ENCODE assay signal across 19 cellular contexts in the genomic region with DNA sequence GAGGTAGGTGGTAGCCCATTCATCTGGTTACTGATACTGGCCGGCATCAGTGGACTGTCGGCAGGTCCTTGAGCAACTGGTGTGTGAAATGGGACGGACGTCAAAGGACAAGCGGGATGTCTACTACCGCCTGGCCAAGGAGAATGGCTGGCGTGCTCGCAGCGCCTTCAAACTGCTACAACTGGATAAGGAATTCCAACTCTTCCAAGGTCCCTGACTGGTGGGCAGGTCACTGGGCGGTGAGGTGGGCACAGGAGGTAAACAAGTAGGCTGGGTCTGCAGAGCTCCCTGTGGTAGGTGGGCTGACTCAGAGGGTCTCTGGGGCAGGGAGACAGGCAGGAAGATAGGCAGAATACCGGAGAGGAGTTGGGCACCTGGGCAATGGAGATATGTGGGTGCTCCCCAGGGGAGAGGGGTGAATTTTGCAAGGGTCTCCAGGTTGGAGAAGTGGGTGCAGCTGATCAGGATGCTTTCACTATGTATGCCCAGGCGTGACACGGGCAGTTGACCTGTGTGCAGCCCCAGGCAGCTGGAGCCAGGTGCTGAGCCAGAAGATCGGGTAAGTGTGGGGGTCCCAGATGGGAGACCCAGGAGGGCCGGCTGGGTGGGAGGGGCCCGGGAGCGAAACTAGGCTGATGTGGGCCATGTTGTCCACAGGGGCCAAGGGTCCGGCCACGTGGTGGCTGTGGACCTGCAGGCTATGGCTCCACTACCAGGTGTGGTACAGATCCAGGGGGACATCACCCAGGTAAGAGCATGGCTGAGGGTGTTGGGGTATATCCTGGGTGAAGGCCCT. TPM values are rescaled to one million over a fixed set of nuclear protein-coding genes. Genes with fewer than 3 reads are reported as not detected.
DNase-seq lines count a peak whose midpoint lies in the region; ATAC-seq and TF ChIP-seq lines count a peak whose summit lies in the region.
"Had no signal": no experiment of that assay in that cellular context is flagged by ENCODE, and none has a peak within 500 bp of the region (broad histone marks: within the 10 kb centered on the region; RNA-seq: fewer than 3 reads in every experiment).

No MANE protein-coding gene starts in this region.

- H2AFZ ChIP-seq in GM23338 = no peak overlapping the region

- H3K27ac Mint-ChIP-seq in CD4-positive, CD25-positive, alpha-beta regulatory T cell = peak overlapping the region in 1 of 3 donors; percentile 95
- no peak overlapping the region for H3K27ac Mint-ChIP-seq in GM23338
- H3K27ac Mint-ChIP-seq in activated naive CD8-positive, alpha-beta T cell = peak overlapping the region; percentile 73
- H3K27ac Mint-ChIP-seq in natural killer cell = peak overlapping the region; percentile 85 to 96
- H3K27ac Mint-ChIP-seq: nephron progenitor cell had no signal

- H3K9me2 ChIP-seq in GM23338 (ENCODE audit: insufficient read depth) = no peaks in the 10 kb centered on the region

- no peaks in the 10 kb centered on the region for H3F3A ChIP-seq in GM23338 (replicated peaks; ENCODE audit: low read depth)

- H3K79me2 ChIP-seq in GM23338 (replicated peaks; ENCODE audit: insufficient read depth) = peaks cover 16% of the 10 kb centered on the region

- H3K4me1 Mint-ChIP-seq in CD4-positive, CD25-positive, alpha-beta regulatory T cell = peaks cover 0 to 31% (median 17%) of the 10 kb centered on the region in 4 donors
- H3K4me1 Mint-ChIP-seq in GM23338 (peaks cover 23% of the 10 kb centered on the region), natural killer cell (peaks cover 14 to 48% of the 10 kb centered on the region in 2 donors)
- peaks cover 24% of the 10 kb centered on the region for H3K4me1 Mint-ChIP-seq in activated naive CD8-positive, alpha-beta T cell (ENCODE audit: low read depth)

- no peak overlapping the region for H3K4me2 ChIP-seq in GM23338

- no peak overlapping the region for H3K4me3 ChIP-seq in CD4-positive, CD25-positive, alpha-beta regulatory T cell (ENCODE audit: low read depth, low read length)
- H3K4me3 ChIP-seq in GM23338 = no peak overlapping the region
- H3K4me3 ChIP-seq: right atrium auricular region had no signal

- ATAC-seq in CD4-positive, CD25-positive, alpha-beta regulatory T cell (ENCODE audit: low read depth in 2 of 2) = no peak
- ATAC-seq in GM23338 (no peak), natural killer cell (no peak), GM19351 (IDR thresholded peaks at IDR 0.05; ENCODE audit: unreplicated experiment) (no peak), GM19467 (IDR thresholded peaks at IDR 0.05; ENCODE audit: unreplicated experiment) (no peak)
- ATAC-seq: left colon had no signal

- intact Hi-C loops in natural killer cell (cut with micrococcal nuclease) = loop anchor here (2.0 to 5.0 kb wide), 2 partner anchors 44 to 97 kb away; partner anchors contain the start of genes EBP and RBM3

- no peaks in the 10 kb centered on the region for H3K27me3 Mint-ChIP-seq in CD4-positive, CD25-positive, alpha-beta regulatory T cell
- H3K27me3 Mint-ChIP-seq in GM23338 (ENCODE audit: insufficient read depth, low read depth, poor library complexity) (peaks cover 3% of the 10 kb centered on the region), natural killer cell (ENCODE audit: low read depth in 2 of 2) (no peaks in the 10 kb centered on the region)
- H3K27me3 Mint-ChIP-seq in activated naive CD8-positive, alpha-beta T cell = no peaks in the 10 kb centered on the region

- H3K27ac ChIP-seq in CD4-positive, CD25-positive, alpha-beta regulatory T cell (ENCODE audit: insufficient read depth, low read length, poor library complexity, severe bottlenecking) = no peak overlapping the region
- H3K27ac ChIP-seq in GM23338 (ENCODE audit: low read depth) = no peak overlapping the region
- H3K27ac ChIP-seq: esophagus squamous epithelium, KMS-11, right atrium auricular region had no signal

- H4K20me1 ChIP-seq in GM23338 (replicated peaks; ENCODE audit: insufficient read depth) = no peaks in the 10 kb centered on the region

- H3K4me1 ChIP-seq in CD4-positive, CD25-positive, alpha-beta regulatory T cell (ENCODE audit: control insufficient read depth, insufficient read depth, low read length, poor library complexity, severe bottlenecking) = peaks cover 16% of the 10 kb centered on the region
- H3K4me1 ChIP-seq in GM23338 (ENCODE audit: insufficient read depth) = no peaks in the 10 kb centered on the region; the same call in 1 of the 2 replicates

- H3K27me3 ChIP-seq in CD4-positive, CD25-positive, alpha-beta regulatory T cell (ENCODE audit: control insufficient read depth, insufficient read depth, low read length) = no peaks in the 10 kb centered on the region
- H3K27me3 ChIP-seq in GM23338 (ENCODE audit: insufficient read depth) = no peaks in the 10 kb centered on the region
- H3K27me3 ChIP-seq: esophagus squamous epithelium, right atrium auricular region had no signal

- H3K9me3 Mint-ChIP-seq in CD4-positive, CD25-positive, alpha-beta regulatory T cell = no peaks in the 10 kb centered on the region
- no peaks in the 10 kb centered on the region; the same call in 2 of the 3 replicates for H3K9me3 Mint-ChIP-seq in GM23338
- H3K9me3 Mint-ChIP-seq in activated naive CD8-positive, alpha-beta T cell (ENCODE audit: low read depth) = no peaks in the 10 kb centered on the region
- no peaks in the 10 kb centered on the region for H3K9me3 Mint-ChIP-seq in natural killer cell

- peaks cover 19% of the 10 kb centered on the region for H3K36me3 ChIP-seq in CD4-positive, CD25-positive, alpha-beta regulatory T cell (ENCODE audit: control insufficient read depth, insufficient read depth, low read length)
- H3K36me3 ChIP-seq in GM23338 (ENCODE audit: insufficient read depth) = peaks cover 4% of the 10 kb centered on the region; the same call in 1 of the 2 replicates

- peak overlapping the region in 3 of 4 donors; percentile 33 to 91 (median 88) for H3K4me3 Mint-ChIP-seq in CD4-positive, CD25-positive, alpha-beta regulatory T cell
- H3K4me3 Mint-ChIP-seq in GM23338 (peak overlapping the region; percentile 89; the same call in 2 of the 3 replicates), natural killer cell (no peak overlapping the region)
- H3K4me3 Mint-ChIP-seq in activated naive CD8-positive, alpha-beta T cell = peak overlapping the region; percentile 97

- no peaks in the 10 kb centered on the region for H3K9me3 ChIP-seq in CD4-positive, CD25-positive, alpha-beta regulatory T cell (ENCODE audit: control insufficient read depth in 2 of 2, low read length in 2 of 2)
- H3K9me3 ChIP-seq: esophagus squamous epithelium had no signal

- H3K36me3 Mint-ChIP-seq in CD4-positive, CD25-positive, alpha-beta regulatory T cell = peaks cover 7% of the 10 kb centered on the region
- H3K36me3 Mint-ChIP-seq in GM23338 (ENCODE audit: low read depth) (peaks cover 26% of the 10 kb centered on the region), natural killer cell (no peaks in the 10 kb centered on the region)
- H3K36me3 Mint-ChIP-seq in activated naive CD8-positive, alpha-beta T cell = peaks cover 7% of the 10 kb centered on the region

- DNase-seq in CD4-positive, CD25-positive, alpha-beta regulatory T cell = no peak
- DNase-seq in GM23338 (ENCODE audit: low spot score) (no peak), natural killer cell (no peak), HK-2 (ENCODE audit: unreplicated experiment) (no peak)
- DNase-seq: activated CD4-positive, CD25-positive, alpha-beta regulatory T cell; activated gamma-delta T cell treated with Interleukin-2 at 50 U/mL for 16 hours; cerebellar nuclear complex; esophagus squamous epithelium; GOT3; hippocampal formation; left colon; NCI-H510A; nephron progenitor cell; stimulated activated CD4-positive, alpha-beta T cell treated with anti-CD3 and anti-CD28 coated beads, Interleukin-2, amount 100 ng/mL, for 48 hours had no signal

- no peak for TF ChIP-seq CTCF in GM23338 (conservative IDR thresholded peaks at IDR 0.05; ENCODE audit: low read depth in 2 of 2)
- no peak for TF ChIP-seq CTCF in natural killer cell (IDR thresholded peaks at IDR 0.05)

TF ChIP-seq in GM23338, 12 proteins besides CTCF, POLR2A, EP300 and RAD21 (continues in another document):
- TF ChIP-seq STAT1 (IDR thresholded peaks at IDR 0.05; ENCODE audit: unreplicated experiment) (no peak), CREB1 (CRISPR knock-in tag; IDR thresholded peaks at IDR 0.05; ENCODE audit: low read depth) (no peak), ZNF331 (CRISPR knock-in tag; IDR thresholded peaks at IDR 0.05; ENCODE audit: low read depth) (no peak)

RNA-seq across cellular contexts. Expression of gene FTSJ1, which starts 2.2 kb away (rescaled TPM):
- 64.5 TPM for total RNA-seq in CD4-positive, CD25-positive, alpha-beta regulatory T cell
- 10 to 100 TPM; 57.9 to 73.1 (median 64.4) TPM for polyA plus RNA-seq in CD4-positive, CD25-positive, alpha-beta regulatory T cell
- 76.3 and 91.2 TPM in 2 replicates for total RNA-seq in GM23338 (2014; rRNA removed; shearing (Covaris generic))
- polyA plus RNA-seq in GM23338 (2016; fragmentation: Nextera tagmentation; extraction: Ambion mirVana) = 38.4 and 42.8 TPM in 2 replicates
- total RNA-seq in natural killer cell = 10 to 100 TPM; 62.4 to 75.3 (median 67.3) TPM

RNA-seq across cellular contexts. Expression of gene SLC38A5, which starts 8.1 kb away (rescaled TPM):
- total RNA-seq in CD4-positive, CD25-positive, alpha-beta regulatory T cell = 23.3 TPM
- polyA plus RNA-seq in CD4-positive, CD25-positive, alpha-beta regulatory T cell = 10 to 100 TPM; 12.9 to 23.7 (median 19.3) TPM
- total RNA-seq in GM23338 (2014; rRNA removed; shearing (Covaris generic)) = 47.0 and 47.7 TPM in 2 replicates
- polyA plus RNA-seq in GM23338 (2016; fragmentation: Nextera tagmentation; extraction: Ambion mirVana) = 20.7 and 24.6 TPM in 2 replicates
- 10 to 100 TPM; 20.3 to 25.1 (median 24.7) TPM for total RNA-seq in natural killer cell

RNA-seq across cellular contexts. Expression of gene PORCN, which starts 30.6 kb away (rescaled TPM):
- total RNA-seq in CD4-positive, CD25-positive, alpha-beta regulatory T cell = 18.5 TPM
- 10 to 100 TPM in 1 of 4 donors, 1 to 10 TPM in 3; 8.1 to 11.9 (median 9.4) TPM for polyA plus RNA-seq in CD4-positive, CD25-positive, alpha-beta regulatory T cell
- 14.1 and 28.5 TPM in 2 replicates for total RNA-seq in GM23338 (2014; rRNA removed; shearing (Covaris generic))
- polyA plus RNA-seq in GM23338 (2016; fragmentation: Nextera tagmentation; extraction: Ambion mirVana) = 19.4 and 22.3 TPM in 2 replicates
- total RNA-seq in natural killer cell = 10 to 100 TPM; 29.6 to 33.1 (median 31.1) TPM

RNA-seq across cellular contexts. Expression of gene EBP, which starts 43.5 kb away (rescaled TPM):
- total RNA-seq in CD4-positive, CD25-positive, alpha-beta regulatory T cell = 56.8 TPM
- polyA plus RNA-seq in CD4-positive, CD25-positive, alpha-beta regulatory T cell = 100 to 1,000 TPM in 3 of 4 donors, 10 to 100 TPM in 1; 88.4 to 126 (median 109) TPM
- 126 and 128 TPM in 2 replicates for total RNA-seq in GM23338 (2014; rRNA removed; shearing (Covaris generic))
- polyA plus RNA-seq in GM23338 (2016; fragmentation: Nextera tagmentation; extraction: Ambion mirVana) = 169 and 176 TPM in 2 replicates
- 100 to 1,000 TPM in 1 of 3 donors, 10 to 100 TPM in 2; 91.6 to 115 (median 97.6) TPM for total RNA-seq in natural killer cell
